11 cellular contexts compared by ENCODE assay signal in the genomic region with DNA sequence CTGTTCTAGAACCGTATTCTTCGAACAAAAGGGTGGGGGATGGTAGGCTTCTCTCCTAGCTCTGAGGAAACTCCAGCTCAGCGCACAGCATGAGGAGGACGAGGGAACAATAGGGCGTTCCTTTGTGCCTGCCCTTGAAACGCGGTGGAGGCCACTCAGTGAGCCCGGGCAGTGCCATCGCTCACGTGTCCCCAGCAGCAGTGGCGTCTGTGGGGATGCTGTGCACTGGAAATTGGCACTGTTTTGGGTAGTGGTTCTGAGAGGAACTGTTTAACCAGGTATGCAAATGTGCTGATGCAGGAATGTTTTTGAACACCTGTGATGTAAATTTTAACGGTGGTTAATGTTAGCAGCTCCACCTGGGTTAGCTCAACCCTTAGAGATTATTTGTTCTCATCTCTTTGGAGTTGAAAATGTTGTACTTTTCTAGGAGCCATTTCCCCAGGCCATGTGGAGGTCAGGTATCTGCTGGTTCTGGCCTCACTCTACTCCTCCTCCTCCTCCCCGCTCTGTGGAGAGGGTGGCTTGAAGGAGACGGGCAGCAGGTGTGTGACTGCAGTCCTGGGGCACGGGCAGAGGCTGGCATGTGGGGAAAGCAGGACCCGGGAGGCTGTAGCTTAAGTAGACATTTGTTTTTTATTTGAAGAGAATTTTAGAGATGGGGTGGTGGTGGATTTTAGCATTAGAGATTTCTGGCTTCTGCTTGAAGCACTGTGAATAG. TPM values are rescaled to one million over a fixed set of nuclear protein-coding genes. Genes with fewer than 3 reads are reported as not detected.
DNase-seq lines count a peak whose midpoint lies in the region; ATAC-seq and TF ChIP-seq lines count a peak whose summit lies in the region.
"Had no signal": no experiment of that assay in that cellular context is flagged by ENCODE, and none has a peak within 500 bp of the region (broad histone marks: within the 10 kb centered on the region; RNA-seq: fewer than 3 reads in every experiment).

No MANE protein-coding gene starts in this region.

- ATAC-seq in activated T-cell treated with anti-CD3 and anti-CD28 coated beads, Interleukin-2, amount 50 U/mL, for 72 hours (replicated peaks in 1 of 2): no peak
- ATAC-seq in activated T-cell treated with anti-CD3 and anti-CD28 coated beads, Interleukin-2, amount 50 U/mL, for 4 hours: no peak
- ATAC-seq in HG03045 (IDR thresholded peaks at IDR 0.05; ENCODE audit: unreplicated experiment) (no peak), HG03521 (IDR thresholded peaks at IDR 0.05; ENCODE audit: unreplicated experiment) (no peak)
- ATAC-seq: stimulated activated naive CD8-positive, alpha-beta T cell treated with anti-CD3 and anti-CD28 coated beads, Interleukin-15, Interleukin-2, amounts not matched to agents 100 U/mL and 50 U/mL, for 24 hours had no signal

- H3K27me3 ChIP-seq in iPS DF 6.9 (ENCODE audit: control insufficient read depth, insufficient read depth, low read length) (no peaks in the 10 kb centered on the region), testis (no peaks in the 10 kb centered on the region)

- H3K4me3 Mint-ChIP-seq in activated T-cell treated with anti-CD3 and anti-CD28 coated beads, Interleukin-2, amount 50 U/mL, for 72 hours: no peak overlapping the region
- no peak overlapping the region for H3K4me3 Mint-ChIP-seq in activated T-cell treated with anti-CD3 and anti-CD28 coated beads, Interleukin-2, amount 50 U/mL, for 4 hours

- no CpG with 5 or more reads among the region's 16 CpGs for whole genome bisulfite sequencing in iPS DF 6.9 (ENCODE audit: insufficient coverage, insufficient read length)
- WGBS in testis, 2 donors: 32 to 60% methylated on average over 15 to 16 of the region's 16 CpGs

- H3K36me3 ChIP-seq in iPS DF 6.9 (ENCODE audit: control insufficient read depth, insufficient read depth, low read length) (no peaks in the 10 kb centered on the region), testis (ENCODE audit: low read depth, missing control alignments) (no peaks in the 10 kb centered on the region)

- H3K27ac ChIP-seq in iPS DF 6.9 (ENCODE audit: low read length) (no peak overlapping the region), testis (peak overlapping the region; percentile 71 to 73)

- peak overlapping the region; percentile 79 for H3K27ac Mint-ChIP-seq in activated T-cell treated with anti-CD3 and anti-CD28 coated beads, Interleukin-2, amount 50 U/mL, for 72 hours

- DNase-seq in activated T-cell treated with anti-CD3 and anti-CD28 coated beads, Interleukin-2, amount 50 U/mL, for 72 hours: no peak
- DNase-seq in activated T-cell treated with anti-CD3 and anti-CD28 coated beads, Interleukin-2, amount 50 U/mL, for 4 hours: no peak
- peak; percentile 29 for DNase-seq in RPMI8226
- peak; percentile 77 for DNase-seq in iPS DF 6.9 (ENCODE audit: low read depth, low spot score)
- DNase-seq in testis: peak; percentile 89
- DNase-seq in NCI-H1694 (lab: John Stamatoyannopoulos, UW): no peak
- DNase-seq: activated T-cell treated with anti-CD3 and anti-CD28 coated beads, Interleukin-2, amount 50 U/mL, for 48 hours; OCI-M1; stimulated activated naive CD8-positive, alpha-beta T cell treated with anti-CD3 and anti-CD28 coated beads, Interleukin-15, Interleukin-2, amounts not matched to agents 100 U/mL and 50 U/mL, for 24 hours had no signal

- H3K4me1 ChIP-seq in iPS DF 6.9 (ENCODE audit: control insufficient read depth, insufficient read depth, low read length): peaks cover 21% of the 10 kb centered on the region
- peaks cover 76% of the 10 kb centered on the region for H3K4me1 ChIP-seq in testis

- H3K9me3 Mint-ChIP-seq in activated T-cell treated with anti-CD3 and anti-CD28 coated beads, Interleukin-2, amount 50 U/mL, for 72 hours: no peaks in the 10 kb centered on the region
- no peaks in the 10 kb centered on the region for H3K9me3 Mint-ChIP-seq in activated T-cell treated with anti-CD3 and anti-CD28 coated beads, Interleukin-2, amount 50 U/mL, for 4 hours

- no peak for TF ChIP-seq CTCF in testis (IDR thresholded peaks at IDR 0.05)

- no peak overlapping the region for H3K4me3 ChIP-seq in iPS DF 6.9 (ENCODE audit: low read length)
- H3K4me3 ChIP-seq in testis: no peak overlapping the region

- intact Hi-C loops in testis (cut with DNase I; ENCODE audit: low total_unique reads): no loop called here

- H3K4me1 Mint-ChIP-seq in activated T-cell treated with anti-CD3 and anti-CD28 coated beads, Interleukin-2, amount 50 U/mL, for 72 hours (ENCODE audit: low read depth): peaks cover 35% of the 10 kb centered on the region
- peaks cover 54% of the 10 kb centered on the region for H3K4me1 Mint-ChIP-seq in activated T-cell treated with anti-CD3 and anti-CD28 coated beads, Interleukin-2, amount 50 U/mL, for 4 hours (ENCODE audit: low read depth)

- no peaks in the 10 kb centered on the region for H3K27me3 Mint-ChIP-seq in activated T-cell treated with anti-CD3 and anti-CD28 coated beads, Interleukin-2, amount 50 U/mL, for 72 hours (ENCODE audit: low read depth)
- H3K27me3 Mint-ChIP-seq in activated T-cell treated with anti-CD3 and anti-CD28 coated beads, Interleukin-2, amount 50 U/mL, for 4 hours (ENCODE audit: low read depth): no peaks in the 10 kb centered on the region

- TF ChIP-seq POLR2A in testis (IDR thresholded peaks at IDR 0.05): no peak

- H3K9me3 ChIP-seq in iPS DF 6.9 (ENCODE audit: control insufficient read depth, insufficient read depth, low read length) (no peaks in the 10 kb centered on the region), testis (no peaks in the 10 kb centered on the region)

- H3K36me3 Mint-ChIP-seq in activated T-cell treated with anti-CD3 and anti-CD28 coated beads, Interleukin-2, amount 50 U/mL, for 72 hours (ENCODE audit: insufficient read depth in 2 of 2): peaks cover 4% of the 10 kb centered on the region in 2 donors
- H3K36me3 Mint-ChIP-seq in activated T-cell treated with anti-CD3 and anti-CD28 coated beads, Interleukin-2, amount 50 U/mL, for 4 hours (ENCODE audit: insufficient read depth): peaks cover 11% of the 10 kb centered on the region

RNA-seq across cellular contexts. Expression of a gene that starts 48.3 kb away (rescaled TPM):
- 10 to 100 TPM; 67.5 to 69.3 TPM for total RNA-seq in activated T-cell treated with anti-CD3 and anti-CD28 coated beads, Interleukin-2, amount 50 U/mL, for 72 hours
- total RNA-seq in activated T-cell treated with anti-CD3 and anti-CD28 coated beads, Interleukin-2, amount 50 U/mL, for 4 hours: 10 to 100 TPM; 76.6 to 79.1 (median 78.1) TPM
- total RNA-seq in testis: 100 to 1,000 TPM; 193 to 207 TPM
- 116 TPM for polyA plus RNA-seq in testis (ENCODE audit: insufficient read depth, low read depth, low replicate concordance)

Comparison
In these comparisons a context has a peak if more than half of its experiments do, and no peak if none do; other contexts are left out.
1. DNase-seq: peak in RPMI8226 (single experiment), iPS DF 6.9 (single experiment) and testis (single experiment); none in activated T-cell treated with anti-CD3 and anti-CD28 coated beads, Interleukin-2, amount 50 U/mL, for 72 hours (0 of 2), activated T-cell treated with anti-CD3 and anti-CD28 coated beads, Interleukin-2, amount 50 U/mL, for 4 hours (single experiment) and NCI-H1694 (single experiment).